ENCODE assay signal across 22 cellular contexts in genomic region chr5:10629661-10630060, GRCh38.
DNase-seq lines count a peak whose midpoint lies in the region; ATAC-seq and TF ChIP-seq lines count a peak whose summit lies in the region.
"Had no signal": no experiment of that assay in that cellular context is flagged by ENCODE, and none has a peak within 500 bp of the region (broad histone marks: within the 10 kb centered on the region; RNA-seq: fewer than 3 reads in every experiment).

No MANE protein-coding gene starts in this region.

- no peak overlapping the region for H3K4me3 Mint-ChIP-seq in activated naive CD8-positive, alpha-beta T cell
- H3K4me3 Mint-ChIP-seq in activated naive CD8-positive, alpha-beta T cell treated with anti-CD3 and anti-CD28 coated beads for 36 hours: no peak overlapping the region

- H3K9me3 Mint-ChIP-seq in activated naive CD8-positive, alpha-beta T cell (ENCODE audit: low read depth): no peaks in the 10 kb centered on the region
- peaks cover 9% of the 10 kb centered on the region for H3K9me3 Mint-ChIP-seq in activated naive CD8-positive, alpha-beta T cell treated with anti-CD3 and anti-CD28 coated beads for 36 hours
- H3K9me3 Mint-ChIP-seq: CD4-positive, CD25-positive, alpha-beta regulatory T cell had no signal

- H3K9me3 ChIP-seq in upper lobe of right lung: no peaks in the 10 kb centered on the region

- CTCF ChIA-PET in RWPE1 (lab: Yijun Ruan, JAX): interaction anchor here (3.3 kb wide), 1 partner anchor 176 kb away, joined by 55 read pairs; no protein-coding TSS in a partner anchor

- peaks cover 44% of the 10 kb centered on the region for H3K4me1 Mint-ChIP-seq in activated naive CD8-positive, alpha-beta T cell (ENCODE audit: low read depth)
- peaks cover 59% of the 10 kb centered on the region for H3K4me1 Mint-ChIP-seq in activated naive CD8-positive, alpha-beta T cell treated with anti-CD3 and anti-CD28 coated beads for 36 hours

- H3K27ac Mint-ChIP-seq in activated naive CD8-positive, alpha-beta T cell: peak overlapping the region; percentile 3
- H3K27ac Mint-ChIP-seq in activated naive CD8-positive, alpha-beta T cell treated with anti-CD3 and anti-CD28 coated beads for 36 hours: no peak overlapping the region

- TF ChIP-seq CTCF in RWPE1 (conservative IDR thresholded peaks at IDR 0.05; ENCODE audit: low read depth) (no peak), upper lobe of right lung (IDR thresholded peaks at IDR 0.05) (no peak)

- H3K36me3 ChIP-seq in upper lobe of right lung: no peaks in the 10 kb centered on the region

- H3K4me3 ChIP-seq in upper lobe of right lung: no peak overlapping the region
- H3K4me3 ChIP-seq: GM23248 had no signal

- H3K27ac ChIP-seq in RWPE1 (peak overlapping the region; percentile 67), epithelial cell of prostate (peak overlapping the region; percentile 25), upper lobe of right lung (no peak overlapping the region)
- H3K27ac ChIP-seq: GM23248, KMS-11 had no signal

- peaks cover 2% of the 10 kb centered on the region for H3K36me3 Mint-ChIP-seq in activated naive CD8-positive, alpha-beta T cell
- peaks cover 20% of the 10 kb centered on the region for H3K36me3 Mint-ChIP-seq in activated naive CD8-positive, alpha-beta T cell treated with anti-CD3 and anti-CD28 coated beads for 36 hours

- intact Hi-C loops in upper lobe of right lung (cut with DNase I): loop anchor here (5.0 kb wide), 1 partner anchor 172 kb away; no protein-coding TSS in a partner anchor

- no peaks in the 10 kb centered on the region for H3K27me3 Mint-ChIP-seq in activated naive CD8-positive, alpha-beta T cell
- peaks cover 11% of the 10 kb centered on the region for H3K27me3 Mint-ChIP-seq in activated naive CD8-positive, alpha-beta T cell treated with anti-CD3 and anti-CD28 coated beads for 36 hours
- H3K27me3 Mint-ChIP-seq: CD4-positive, CD25-positive, alpha-beta regulatory T cell had no signal

- peaks cover 15% of the 10 kb centered on the region for H3K4me1 ChIP-seq in upper lobe of right lung

- no peak for DNase-seq in activated naive CD8-positive, alpha-beta T cell treated with anti-CD3 and anti-CD28 coated beads for 36 hours
- DNase-seq in RWPE1 (ENCODE audit: low spot score): no peak
- no peak for DNase-seq in epithelial cell of prostate (ENCODE audit: low read depth, low spot score)
- peak; percentile 5 for DNase-seq in upper lobe of right lung
- no peak for DNase-seq in NCI-H1694 (lab: John Stamatoyannopoulos, UW)
- no peak for DNase-seq in SW480 (ENCODE audit: low spot score)
- DNase-seq: 8988T; CD4-positive, CD25-positive, alpha-beta regulatory T cell; COR-L47; GDM1; GM23248; MV-4-11; NCI-H187; NCI-H2227 treated with DMSO at 0.1 percent for 48 hours; NCI-H510A treated with DMSO at 0.1 percent for 48 hours; NCI-H774; SHP77 treated with DMSO at 0.1 percent for 48 hours had no signal

- H3K27me3 ChIP-seq in upper lobe of right lung: no peaks in the 10 kb centered on the region

- ATAC-seq in upper lobe of right lung (no peak), GM18511 (IDR thresholded peaks at IDR 0.05; ENCODE audit: unreplicated experiment) (no peak)
- ATAC-seq: HCT116, HepG2 had no signal

- POLR2A ChIA-PET in RWPE1 (lab: Yijun Ruan, JAX; ENCODE audit: low non-redundant PET): no interaction called here
